30 cellular contexts compared by ENCODE assay signal in genomic region chr5:6243706-6244105, GRCh38.
"Had no signal": no experiment of that assay in that cellular context is flagged by ENCODE, and none has a peak within 500 bp of the region (broad histone marks: within the 10 kb centered on the region; RNA-seq: fewer than 3 reads in every experiment).

No MANE protein-coding gene starts in this region.

- DNase-seq: activated CD4-positive, alpha-beta memory T cell treated with anti-CD3 and anti-CD28 coated beads, Interleukin-2, amount 10 ng/mL, durations not matched to agents 7 days and 5 days; activated CD4-positive, alpha-beta T cell treated with anti-CD3 and anti-CD28 coated beads for 1 hour; activated CD4-positive, alpha-beta T cell treated with anti-CD3 and anti-CD28 coated beads for 48 hours; activated CD4-positive, CD25-positive, alpha-beta regulatory T cell; activated CD8-positive, alpha-beta memory T cell treated with anti-CD3 and anti-CD28 coated beads for 24 hours; activated CD8-positive, alpha-beta memory T cell treated with anti-CD3 and anti-CD28 coated beads, Interleukin-2, amount 10 ng/mL, durations not matched to agents 7 days and 5 days; activated CD8-positive, alpha-beta memory T cell treated with anti-CD3 and anti-CD28 coated beads, Interleukin-2, amount 50 U/mL, for 48 hours; activated effector memory CD4-positive, alpha-beta T cell treated with Interleukin-2 at 50 U/mL for 16 hours; activated naive CD4-positive, alpha-beta T cell; activated naive CD4-positive, alpha-beta T cell treated with anti-CD3 and anti-CD28 coated beads, Interleukin-2, amount 50 U/mL, for 16 hours; activated naive CD8-positive, alpha-beta T cell treated with anti-CD3 and anti-CD28 coated beads for 36 hours; activated T-cell treated with anti-CD3 and anti-CD28 coated beads, Interleukin-2, amount 50 U/mL, for 48 hours; NCI-H1092 treated with DMSO at 0.1 percent for 48 hours; NCI-H146; NCI-H187; NCI-H2029 treated with DMSO at 0.1 percent for 48 hours; NCI-H2171; NCI-H510A; NCI-H526 treated with DMSO at 0.1 percent for 48 hours; PC-9; SW 1271; T1000; WERI-Rb-1 had no signal

- H3K4me3 ChIP-seq: ascending aorta, cardiac muscle cell, K562, PC-9 had no signal

- H2AFZ ChIP-seq: PC-9 had no signal

- FAIRE-seq: K562, RCC 7860 had no signal

- H3K36me3 ChIP-seq: ascending aorta, cardiac muscle cell, WERI-Rb-1 had no signal

- H3K27ac Mint-ChIP-seq: activated CD4-positive, alpha-beta memory T cell treated with anti-CD3 and anti-CD28 coated beads, Interleukin-2, amount 10 ng/mL, durations not matched to agents 7 days and 5 days; activated CD8-positive, alpha-beta memory T cell treated with anti-CD3 and anti-CD28 coated beads, Interleukin-2, amount 10 ng/mL, durations not matched to agents 7 days and 5 days; activated naive CD8-positive, alpha-beta T cell treated with anti-CD3 and anti-CD28 coated beads for 36 hours had no signal

- H3K4me3 Mint-ChIP-seq: activated CD4-positive, alpha-beta memory T cell treated with anti-CD3 and anti-CD28 coated beads, Interleukin-2, amount 10 ng/mL, durations not matched to agents 7 days and 5 days; activated CD8-positive, alpha-beta memory T cell treated with anti-CD3 and anti-CD28 coated beads, Interleukin-2, amount 10 ng/mL, durations not matched to agents 7 days and 5 days; activated naive CD8-positive, alpha-beta T cell treated with anti-CD3 and anti-CD28 coated beads for 36 hours; central memory CD8-positive, alpha-beta T cell had no signal

- H3K4me2 ChIP-seq: PC-9 had no signal

- H3K36me3 Mint-ChIP-seq: activated CD8-positive, alpha-beta memory T cell treated with anti-CD3 and anti-CD28 coated beads, Interleukin-2, amount 10 ng/mL, durations not matched to agents 7 days and 5 days; activated naive CD8-positive, alpha-beta T cell treated with anti-CD3 and anti-CD28 coated beads for 36 hours had no signal

- H3K4me1 ChIP-seq: ascending aorta had no signal

- H3K27ac ChIP-seq: ascending aorta, cardiac muscle cell, PC-9, RWPE1, WERI-Rb-1 had no signal

- H3K27me3 ChIP-seq: ascending aorta, cardiac muscle cell had no signal

- H3K4me1 Mint-ChIP-seq: activated CD4-positive, alpha-beta memory T cell treated with anti-CD3 and anti-CD28 coated beads, Interleukin-2, amount 10 ng/mL, durations not matched to agents 7 days and 5 days; activated CD8-positive, alpha-beta memory T cell treated with anti-CD3 and anti-CD28 coated beads, Interleukin-2, amount 10 ng/mL, durations not matched to agents 7 days and 5 days; activated naive CD8-positive, alpha-beta T cell treated with anti-CD3 and anti-CD28 coated beads for 36 hours; central memory CD8-positive, alpha-beta T cell had no signal

- H3K9me3 Mint-ChIP-seq: activated CD4-positive, alpha-beta memory T cell treated with anti-CD3 and anti-CD28 coated beads, Interleukin-2, amount 10 ng/mL, durations not matched to agents 7 days and 5 days had no signal

- ATAC-seq: activated CD8-positive, alpha-beta memory T cell treated with anti-CD3 and anti-CD28 coated beads, Interleukin-2, amount 10 ng/mL, durations not matched to agents 7 days and 5 days; K562; Right ventricle myocardium inferior had no signal
